In the genomic region with DNA sequence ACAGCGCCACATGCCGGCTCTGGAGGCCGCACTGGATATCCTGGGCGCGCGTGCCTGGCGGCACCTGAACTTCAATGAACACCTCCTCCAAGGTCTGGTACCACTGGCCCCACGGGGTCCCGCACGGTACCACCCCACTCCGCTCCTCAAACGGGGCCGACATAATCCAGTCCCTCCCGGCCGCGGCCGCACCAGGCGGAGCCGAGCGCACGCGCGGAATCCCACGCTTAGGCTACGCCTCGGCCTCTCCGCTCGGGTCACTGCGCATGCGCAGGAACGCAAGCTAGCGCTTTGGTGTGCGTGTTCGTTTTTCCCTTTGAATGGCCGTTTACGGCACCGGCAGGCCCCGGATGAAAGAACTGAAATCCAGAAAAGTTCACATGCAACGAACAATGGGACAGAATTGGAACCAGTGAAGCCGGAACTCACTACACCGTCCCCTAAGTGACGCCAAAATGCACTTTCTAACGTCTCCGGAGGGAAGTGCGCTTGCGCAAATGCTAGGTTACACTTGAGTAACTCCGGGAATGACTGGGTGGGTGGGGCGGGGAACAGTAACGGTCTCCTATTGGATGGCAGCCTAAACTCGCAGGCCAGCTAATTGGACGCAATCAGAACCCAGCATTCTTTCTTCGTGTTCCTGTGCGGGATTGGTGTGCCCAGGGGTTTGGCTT, we compare ENCODE assay signal across 1 cellular context.
TF ChIP-seq lines count a peak whose summit lies in the region.

A gene with protein sequence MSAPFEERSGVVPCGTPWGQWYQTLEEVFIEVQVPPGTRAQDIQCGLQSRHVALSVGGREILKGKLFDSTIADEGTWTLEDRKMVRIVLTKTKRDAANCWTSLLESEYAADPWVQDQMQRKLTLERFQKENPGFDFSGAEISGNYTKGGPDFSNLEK (minus strand): TSS at position 215 of the 674 bp plus-strand sequence. CDS start 52 bp downstream, at position 163.

TF ChIP-seq in HepG2, 621 proteins besides CTCF, POLR2A, EP300 and RAD21 (continued from another document and continues in another):
- TF ChIP-seq, protein P1, sequence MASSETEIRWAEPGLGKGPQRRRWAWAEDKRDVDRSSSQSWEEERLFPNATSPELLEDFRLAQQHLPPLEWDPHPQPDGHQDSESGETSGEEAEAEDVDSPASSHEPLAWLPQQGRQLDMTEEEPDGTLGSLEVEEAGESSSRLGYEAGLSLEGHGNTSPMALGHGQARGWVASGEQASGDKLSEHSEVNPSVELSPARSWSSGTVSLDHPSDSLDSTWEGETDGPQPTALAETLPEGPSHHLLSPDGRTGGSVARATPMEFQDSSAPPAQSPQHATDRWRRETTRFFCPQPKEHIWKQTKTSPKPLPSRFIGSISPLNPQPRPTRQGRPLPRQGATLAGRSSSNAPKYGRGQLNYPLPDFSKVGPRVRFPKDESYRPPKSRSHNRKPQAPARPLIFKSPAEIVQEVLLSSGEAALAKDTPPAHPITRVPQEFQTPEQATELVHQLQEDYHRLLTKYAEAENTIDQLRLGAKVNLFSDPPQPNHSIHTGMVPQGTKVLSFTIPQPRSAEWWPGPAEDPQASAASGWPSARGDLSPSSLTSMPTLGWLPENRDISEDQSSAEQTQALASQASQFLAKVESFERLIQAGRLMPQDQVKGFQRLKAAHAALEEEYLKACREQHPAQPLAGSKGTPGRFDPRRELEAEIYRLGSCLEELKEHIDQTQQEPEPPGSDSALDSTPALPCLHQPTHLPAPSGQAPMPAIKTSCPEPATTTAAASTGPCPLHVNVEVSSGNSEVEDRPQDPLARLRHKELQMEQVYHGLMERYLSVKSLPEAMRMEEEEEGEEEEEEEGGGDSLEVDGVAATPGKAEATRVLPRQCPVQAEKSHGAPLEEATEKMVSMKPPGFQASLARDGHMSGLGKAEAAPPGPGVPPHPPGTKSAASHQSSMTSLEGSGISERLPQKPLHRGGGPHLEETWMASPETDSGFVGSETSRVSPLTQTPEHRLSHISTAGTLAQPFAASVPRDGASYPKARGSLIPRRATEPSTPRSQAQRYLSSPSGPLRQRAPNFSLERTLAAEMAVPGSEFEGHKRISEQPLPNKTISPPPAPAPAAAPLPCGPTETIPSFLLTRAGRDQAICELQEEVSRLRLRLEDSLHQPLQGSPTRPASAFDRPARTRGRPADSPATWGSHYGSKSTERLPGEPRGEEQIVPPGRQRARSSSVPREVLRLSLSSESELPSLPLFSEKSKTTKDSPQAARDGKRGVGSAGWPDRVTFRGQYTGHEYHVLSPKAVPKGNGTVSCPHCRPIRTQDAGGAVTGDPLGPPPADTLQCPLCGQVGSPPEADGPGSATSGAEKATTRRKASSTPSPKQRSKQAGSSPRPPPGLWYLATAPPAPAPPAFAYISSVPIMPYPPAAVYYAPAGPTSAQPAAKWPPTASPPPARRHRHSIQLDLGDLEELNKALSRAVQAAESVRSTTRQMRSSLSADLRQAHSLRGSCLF (CRISPR knock-in tag; IDR thresholded peaks at IDR 0.05; ENCODE audit: borderline replicate concordance): peak; percentile 60; the same call in 1 of the 2 replicates
- TF ChIP-seq HMG20A (CRISPR knock-in tag; IDR thresholded peaks at IDR 0.05; ENCODE audit: borderline replicate concordance) (no peak), SP1 (IDR thresholded peaks at IDR 0.05) (no peak), SP1 (CRISPR knock-in tag; IDR thresholded peaks at IDR 0.05) (0 out of 2 replicates have a peak, but pooled peaks have one; percentile 23), RXRA (CRISPR knock-in tag; IDR thresholded peaks at IDR 0.05) (peak; percentile 88), ZNF605 (CRISPR knock-in tag; IDR thresholded peaks at IDR 0.05) (peak; percentile 90), ZNF792 (CRISPR knock-in tag; IDR thresholded peaks at IDR 0.05) (peak; percentile 38; the same call in 1 of the 2 replicates), ZNF644 (CRISPR knock-in tag; IDR thresholded peaks at IDR 0.05; ENCODE audit: low read depth) (no peak), ZNF768 (CRISPR knock-in tag; IDR thresholded peaks at IDR 0.05) (peak; percentile 85; the same call in 1 of the 2 replicates), NCOA2 (CRISPR knock-in tag; IDR thresholded peaks at IDR 0.05) (no peak), RAD51 (IDR thresholded peaks at IDR 0.05; ENCODE audit: borderline replicate concordance) (no peak), CBFB (CRISPR knock-in tag; IDR thresholded peaks at IDR 0.05) (0 out of 2 replicates have a peak, but pooled peaks have one; percentile 26), ZNF460 (CRISPR knock-in tag; IDR thresholded peaks at IDR 0.05; ENCODE audit: borderline replicate concordance) (no peak), NR1H2 (CRISPR knock-in tag; IDR thresholded peaks at IDR 0.05; ENCODE audit: borderline replicate concordance, low read depth) (no peak), ZNF816 (CRISPR knock-in tag; IDR thresholded peaks at IDR 0.05; ENCODE audit: borderline replicate concordance) (peak; percentile 94), POLR2AphosphoS2 (IDR thresholded peaks at IDR 0.05; ENCODE audit: low read depth, low read length) (peak; percentile 65; the same call in 1 of the 2 replicates), KAT8 (CRISPR knock-in tag; IDR thresholded peaks at IDR 0.05) (peak; percentile 76; the same call in 1 of the 2 replicates), TCF7 (IDR thresholded peaks at IDR 0.05; ENCODE audit: low read depth) (no peak), MYC (CRISPR knock-in tag; IDR thresholded peaks at IDR 0.05; ENCODE audit: borderline replicate concordance) (peak; percentile 95), ZSCAN9 (CRISPR knock-in tag; IDR thresholded peaks at IDR 0.05; ENCODE audit: borderline replicate concordance) (0 out of 2 replicates have a peak, but pooled peaks have one; percentile 13), AGO1 (IDR thresholded peaks at IDR 0.05; ENCODE audit: low read depth, low read length, poor library complexity, severe bottlenecking) (no peak)
- TF ChIP-seq, protein P2, sequence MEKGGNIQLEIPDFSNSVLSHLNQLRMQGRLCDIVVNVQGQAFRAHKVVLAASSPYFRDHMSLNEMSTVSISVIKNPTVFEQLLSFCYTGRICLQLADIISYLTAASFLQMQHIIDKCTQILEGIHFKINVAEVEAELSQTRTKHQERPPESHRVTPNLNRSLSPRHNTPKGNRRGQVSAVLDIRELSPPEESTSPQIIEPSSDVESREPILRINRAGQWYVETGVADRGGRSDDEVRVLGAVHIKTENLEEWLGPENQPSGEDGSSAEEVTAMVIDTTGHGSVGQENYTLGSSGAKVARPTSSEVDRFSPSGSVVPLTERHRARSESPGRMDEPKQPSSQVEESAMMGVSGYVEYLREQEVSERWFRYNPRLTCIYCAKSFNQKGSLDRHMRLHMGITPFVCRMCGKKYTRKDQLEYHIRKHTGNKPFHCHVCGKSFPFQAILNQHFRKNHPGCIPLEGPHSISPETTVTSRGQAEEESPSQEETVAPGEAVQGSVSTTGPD (CRISPR knock-in tag; IDR thresholded peaks at IDR 0.05): 0 out of 2 replicates have a peak, but pooled peaks have one; percentile 16
- TF ChIP-seq, protein P3, sequence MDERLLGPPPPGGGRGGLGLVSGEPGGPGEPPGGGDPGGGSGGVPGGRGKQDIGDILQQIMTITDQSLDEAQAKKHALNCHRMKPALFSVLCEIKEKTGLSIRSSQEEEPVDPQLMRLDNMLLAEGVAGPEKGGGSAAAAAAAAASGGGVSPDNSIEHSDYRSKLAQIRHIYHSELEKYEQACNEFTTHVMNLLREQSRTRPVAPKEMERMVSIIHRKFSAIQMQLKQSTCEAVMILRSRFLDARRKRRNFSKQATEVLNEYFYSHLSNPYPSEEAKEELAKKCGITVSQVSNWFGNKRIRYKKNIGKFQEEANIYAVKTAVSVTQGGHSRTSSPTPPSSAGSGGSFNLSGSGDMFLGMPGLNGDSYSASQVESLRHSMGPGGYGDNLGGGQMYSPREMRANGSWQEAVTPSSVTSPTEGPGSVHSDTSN (CRISPR knock-in tag; IDR thresholded peaks at IDR 0.05): no peak
- TF ChIP-seq, protein P4, sequence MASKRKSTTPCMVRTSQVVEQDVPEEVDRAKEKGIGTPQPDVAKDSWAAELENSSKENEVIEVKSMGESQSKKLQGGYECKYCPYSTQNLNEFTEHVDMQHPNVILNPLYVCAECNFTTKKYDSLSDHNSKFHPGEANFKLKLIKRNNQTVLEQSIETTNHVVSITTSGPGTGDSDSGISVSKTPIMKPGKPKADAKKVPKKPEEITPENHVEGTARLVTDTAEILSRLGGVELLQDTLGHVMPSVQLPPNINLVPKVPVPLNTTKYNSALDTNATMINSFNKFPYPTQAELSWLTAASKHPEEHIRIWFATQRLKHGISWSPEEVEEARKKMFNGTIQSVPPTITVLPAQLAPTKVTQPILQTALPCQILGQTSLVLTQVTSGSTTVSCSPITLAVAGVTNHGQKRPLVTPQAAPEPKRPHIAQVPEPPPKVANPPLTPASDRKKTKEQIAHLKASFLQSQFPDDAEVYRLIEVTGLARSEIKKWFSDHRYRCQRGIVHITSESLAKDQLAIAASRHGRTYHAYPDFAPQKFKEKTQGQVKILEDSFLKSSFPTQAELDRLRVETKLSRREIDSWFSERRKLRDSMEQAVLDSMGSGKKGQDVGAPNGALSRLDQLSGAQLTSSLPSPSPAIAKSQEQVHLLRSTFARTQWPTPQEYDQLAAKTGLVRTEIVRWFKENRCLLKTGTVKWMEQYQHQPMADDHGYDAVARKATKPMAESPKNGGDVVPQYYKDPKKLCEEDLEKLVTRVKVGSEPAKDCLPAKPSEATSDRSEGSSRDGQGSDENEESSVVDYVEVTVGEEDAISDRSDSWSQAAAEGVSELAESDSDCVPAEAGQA (IDR thresholded peaks at IDR 0.05; ENCODE audit: low read depth): peak; percentile 88
- TF ChIP-seq, protein P4 (CRISPR knock-in tag; IDR thresholded peaks at IDR 0.05; ENCODE audit: borderline replicate concordance): 0 out of 2 replicates have a peak, but pooled peaks have one; percentile 69
- TF ChIP-seq, protein P5, sequence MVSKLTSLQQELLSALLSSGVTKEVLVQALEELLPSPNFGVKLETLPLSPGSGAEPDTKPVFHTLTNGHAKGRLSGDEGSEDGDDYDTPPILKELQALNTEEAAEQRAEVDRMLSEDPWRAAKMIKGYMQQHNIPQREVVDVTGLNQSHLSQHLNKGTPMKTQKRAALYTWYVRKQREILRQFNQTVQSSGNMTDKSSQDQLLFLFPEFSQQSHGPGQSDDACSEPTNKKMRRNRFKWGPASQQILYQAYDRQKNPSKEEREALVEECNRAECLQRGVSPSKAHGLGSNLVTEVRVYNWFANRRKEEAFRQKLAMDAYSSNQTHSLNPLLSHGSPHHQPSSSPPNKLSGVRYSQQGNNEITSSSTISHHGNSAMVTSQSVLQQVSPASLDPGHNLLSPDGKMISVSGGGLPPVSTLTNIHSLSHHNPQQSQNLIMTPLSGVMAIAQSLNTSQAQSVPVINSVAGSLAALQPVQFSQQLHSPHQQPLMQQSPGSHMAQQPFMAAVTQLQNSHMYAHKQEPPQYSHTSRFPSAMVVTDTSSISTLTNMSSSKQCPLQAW (CRISPR knock-in tag; IDR thresholded peaks at IDR 0.05): peak; percentile 56; the same call in 1 of the 2 replicates
- TF ChIP-seq, protein P6, sequence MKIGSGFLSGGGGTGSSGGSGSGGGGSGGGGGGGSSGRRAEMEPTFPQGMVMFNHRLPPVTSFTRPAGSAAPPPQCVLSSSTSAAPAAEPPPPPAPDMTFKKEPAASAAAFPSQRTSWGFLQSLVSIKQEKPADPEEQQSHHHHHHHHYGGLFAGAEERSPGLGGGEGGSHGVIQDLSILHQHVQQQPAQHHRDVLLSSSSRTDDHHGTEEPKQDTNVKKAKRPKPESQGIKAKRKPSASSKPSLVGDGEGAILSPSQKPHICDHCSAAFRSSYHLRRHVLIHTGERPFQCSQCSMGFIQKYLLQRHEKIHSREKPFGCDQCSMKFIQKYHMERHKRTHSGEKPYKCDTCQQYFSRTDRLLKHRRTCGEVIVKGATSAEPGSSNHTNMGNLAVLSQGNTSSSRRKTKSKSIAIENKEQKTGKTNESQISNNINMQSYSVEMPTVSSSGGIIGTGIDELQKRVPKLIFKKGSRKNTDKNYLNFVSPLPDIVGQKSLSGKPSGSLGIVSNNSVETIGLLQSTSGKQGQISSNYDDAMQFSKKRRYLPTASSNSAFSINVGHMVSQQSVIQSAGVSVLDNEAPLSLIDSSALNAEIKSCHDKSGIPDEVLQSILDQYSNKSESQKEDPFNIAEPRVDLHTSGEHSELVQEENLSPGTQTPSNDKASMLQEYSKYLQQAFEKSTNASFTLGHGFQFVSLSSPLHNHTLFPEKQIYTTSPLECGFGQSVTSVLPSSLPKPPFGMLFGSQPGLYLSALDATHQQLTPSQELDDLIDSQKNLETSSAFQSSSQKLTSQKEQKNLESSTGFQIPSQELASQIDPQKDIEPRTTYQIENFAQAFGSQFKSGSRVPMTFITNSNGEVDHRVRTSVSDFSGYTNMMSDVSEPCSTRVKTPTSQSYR (CRISPR knock-in tag; IDR thresholded peaks at IDR 0.05; ENCODE audit: borderline replicate concordance): 0 out of 2 replicates have a peak, but pooled peaks have one; percentile 4
- TF ChIP-seq, protein P7, sequence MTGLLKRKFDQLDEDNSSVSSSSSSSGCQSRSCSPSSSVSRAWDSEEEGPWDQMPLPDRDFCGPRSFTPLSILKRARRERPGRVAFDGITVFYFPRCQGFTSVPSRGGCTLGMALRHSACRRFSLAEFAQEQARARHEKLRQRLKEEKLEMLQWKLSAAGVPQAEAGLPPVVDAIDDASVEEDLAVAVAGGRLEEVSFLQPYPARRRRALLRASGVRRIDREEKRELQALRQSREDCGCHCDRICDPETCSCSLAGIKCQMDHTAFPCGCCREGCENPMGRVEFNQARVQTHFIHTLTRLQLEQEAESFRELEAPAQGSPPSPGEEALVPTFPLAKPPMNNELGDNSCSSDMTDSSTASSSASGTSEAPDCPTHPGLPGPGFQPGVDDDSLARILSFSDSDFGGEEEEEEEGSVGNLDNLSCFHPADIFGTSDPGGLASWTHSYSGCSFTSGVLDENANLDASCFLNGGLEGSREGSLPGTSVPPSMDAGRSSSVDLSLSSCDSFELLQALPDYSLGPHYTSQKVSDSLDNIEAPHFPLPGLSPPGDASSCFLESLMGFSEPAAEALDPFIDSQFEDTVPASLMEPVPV (CRISPR knock-in tag; IDR thresholded peaks at IDR 0.05): peak; percentile 95
- TF ChIP-seq, protein P8, sequence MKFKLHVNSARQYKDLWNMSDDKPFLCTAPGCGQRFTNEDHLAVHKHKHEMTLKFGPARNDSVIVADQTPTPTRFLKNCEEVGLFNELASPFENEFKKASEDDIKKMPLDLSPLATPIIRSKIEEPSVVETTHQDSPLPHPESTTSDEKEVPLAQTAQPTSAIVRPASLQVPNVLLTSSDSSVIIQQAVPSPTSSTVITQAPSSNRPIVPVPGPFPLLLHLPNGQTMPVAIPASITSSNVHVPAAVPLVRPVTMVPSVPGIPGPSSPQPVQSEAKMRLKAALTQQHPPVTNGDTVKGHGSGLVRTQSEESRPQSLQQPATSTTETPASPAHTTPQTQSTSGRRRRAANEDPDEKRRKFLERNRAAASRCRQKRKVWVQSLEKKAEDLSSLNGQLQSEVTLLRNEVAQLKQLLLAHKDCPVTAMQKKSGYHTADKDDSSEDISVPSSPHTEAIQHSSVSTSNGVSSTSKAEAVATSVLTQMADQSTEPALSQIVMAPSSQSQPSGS (CRISPR knock-in tag; IDR thresholded peaks at IDR 0.05): peak; percentile 63
